Comparison of ENCODE assay signal across 8 cellular contexts in genomic region chr4:48578132-48578964, GRCh38.
DNase-seq lines count a peak whose midpoint lies in the region; ATAC-seq and TF ChIP-seq lines count a peak whose summit lies in the region.

No MANE protein-coding gene starts in this region.

- H3K27me3 ChIP-seq in muscle layer of duodenum (ENCODE audit: low read depth, low read length) (no peaks in the 10 kb centered on the region), testis (no peaks in the 10 kb centered on the region)

- H3K36me3 ChIP-seq in muscle layer of duodenum (ENCODE audit: control insufficient read depth in 1 of 2, insufficient read depth in 2 of 2, low read length in 2 of 2) (peaks cover 27 to 29% of the 10 kb centered on the region in 2 donors), testis (ENCODE audit: low read depth, missing control alignments) (no peaks in the 10 kb centered on the region)

- peak overlapping the region in 4 of 7 donors; percentile 33 to 88 (median 66) for H3K27ac Mint-ChIP-seq in CD14-positive monocyte

- no peaks in the 10 kb centered on the region for H3K9me3 Mint-ChIP-seq in CD14-positive monocyte

- H3K27me3 Mint-ChIP-seq in CD14-positive monocyte (ENCODE audit: low read depth in 3 of 3), result peaks cover 0 to 2% (median 0%) of the 10 kb centered on the region in 3 donors

- 25 to 37% methylated on average over 3 of the region's 3 CpGs for WGBS in testis, 2 donors

- H3K4me3 ChIP-seq in epithelial cell of esophagus (ENCODE audit: low read length) (no peak overlapping the region), muscle layer of duodenum (ENCODE audit: low read depth in 1 of 2, low read length in 2 of 2) (no peak overlapping the region), testis (no peak overlapping the region)

- no peaks in the 10 kb centered on the region for H3K9me3 ChIP-seq in muscle layer of duodenum (ENCODE audit: control insufficient read depth in 1 of 2, low read length in 2 of 2)
- H3K9me3 ChIP-seq in testis, result no peaks in the 10 kb centered on the region

- no peak overlapping the region for H3K4me3 Mint-ChIP-seq in CD14-positive monocyte

- H3K36me3 Mint-ChIP-seq in CD14-positive monocyte, result peaks cover 55 to 68% of the 10 kb centered on the region in 2 donors

- H3K27ac ChIP-seq in muscle layer of duodenum (ENCODE audit: low read length) (peak overlapping the region; percentile 9), testis (no peak overlapping the region)

- H3K4me1 ChIP-seq in muscle layer of duodenum (ENCODE audit: control insufficient read depth in 1 of 2, insufficient read depth in 2 of 2, low read length in 2 of 2) (no peaks in the 10 kb centered on the region), testis (no peaks in the 10 kb centered on the region)

- intact Hi-C loops in CD14-positive monocyte (cut with micrococcal nuclease), result loop anchor here in 1 of 2 donors (5.0 kb wide), 1 partner anchor 384 kb away; no protein-coding TSS in a partner anchor
- intact Hi-C loops in testis (cut with DNase I; ENCODE audit: low total_unique reads), result loop anchor here (5.0 kb wide), 1 partner anchor 384 kb away; no protein-coding TSS in a partner anchor

- ATAC-seq in GM18873 (IDR thresholded peaks at IDR 0.05; ENCODE audit: low FRiP score, unreplicated experiment), result peak; percentile 68
- ATAC-seq in HG03354 (IDR thresholded peaks at IDR 0.05; ENCODE audit: poor library complexity, severe bottlenecking, unreplicated experiment), result peak; percentile 86

- TF ChIP-seq POLR2A in testis (IDR thresholded peaks at IDR 0.05), result no peak

- DNase-seq in CD14-positive monocyte (ENCODE audit: low spot score) (no peak), NCI-H345 (lab: John Stamatoyannopoulos, UW) (peak; percentile 42), epithelial cell of esophagus (ENCODE audit: low read depth) (peak; percentile 78), testis (peak; percentile 87)
- peak; percentile 26 to 48 for DNase-seq in activated CD4-positive, alpha-beta T cell treated with anti-CD3 and anti-CD28 coated beads, Interleukin-2, amount 50 U/mL, for 48 hours

- H3K4me1 Mint-ChIP-seq in CD14-positive monocyte, result peaks cover 4% of the 10 kb centered on the region

- TF ChIP-seq CTCF in CD14-positive monocyte (IDR thresholded peaks at IDR 0.05) (peak; percentile 92), epithelial cell of esophagus (IDR thresholded peaks at IDR 0.05; ENCODE audit: insufficient read depth, low read depth, low read length, missing control alignments) (peak; percentile 91), testis (IDR thresholded peaks at IDR 0.05) (peak; percentile 81 to 89 (median 87))
